Comparison of ENCODE assay signal across 8 cellular contexts in the genomic region with DNA sequence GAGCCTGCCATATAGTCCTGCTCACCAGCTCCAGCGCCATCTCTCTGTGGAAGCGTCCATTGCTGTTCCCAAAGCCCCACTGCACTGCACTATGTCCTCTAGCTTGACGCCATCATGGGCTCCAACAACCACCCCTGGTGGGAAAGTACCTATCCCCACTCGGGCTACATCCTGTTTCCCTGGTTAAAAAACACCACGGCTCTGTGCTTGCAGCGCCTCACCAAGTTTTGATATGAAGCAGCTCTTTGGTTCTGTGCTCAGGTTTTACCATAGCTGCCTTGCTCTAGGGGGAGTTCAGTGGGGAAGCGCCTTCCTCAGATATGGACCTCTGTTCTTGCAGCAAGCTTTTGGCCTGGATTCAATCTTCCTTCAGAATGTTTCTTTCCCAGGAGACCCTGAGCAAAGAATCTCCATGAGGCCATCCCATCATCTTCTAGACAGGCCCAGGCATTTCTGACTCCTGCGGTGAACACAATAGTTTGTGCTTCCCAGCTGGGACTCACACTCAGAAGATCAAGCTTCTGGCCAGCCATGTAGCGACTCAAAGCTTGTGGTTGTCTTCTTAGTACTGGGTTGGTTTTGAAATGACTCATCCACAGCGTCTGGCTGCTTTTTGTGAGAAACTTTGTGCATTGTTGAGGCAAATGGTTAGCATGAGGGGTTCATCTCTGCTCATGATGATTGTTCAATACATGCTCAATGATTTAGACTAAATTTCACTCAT. TPM values are rescaled to one million over a fixed set of nuclear protein-coding genes. Genes with fewer than 3 reads are reported as not detected.
DNase-seq lines count a peak whose midpoint lies in the region; ATAC-seq and TF ChIP-seq lines count a peak whose summit lies in the region.

No MANE protein-coding gene starts in this region.

- peak overlapping the region; percentile 66 for H3K27ac ChIP-seq in smooth muscle cell (ENCODE audit: low read depth)

- H3K4me1 ChIP-seq in smooth muscle cell (ENCODE audit: low read depth), result no peaks in the 10 kb centered on the region

- H2AFZ ChIP-seq in smooth muscle cell (ENCODE audit: low read depth), result no peak overlapping the region

- WGBS in smooth muscle cell (ENCODE audit: low lambda C conversion rate), result 79% methylated on average over 10 of the region's 10 CpGs

- H3K9me3 Mint-ChIP-seq in activated T-cell treated with anti-CD3 and anti-CD28 coated beads, Interleukin-2, amount 50 U/mL, for 4 hours, result peaks cover 6% of the 10 kb centered on the region

- no peaks in the 10 kb centered on the region for H3F3A ChIP-seq in smooth muscle cell (ENCODE audit: low read depth)

- H3K4me2 ChIP-seq in smooth muscle cell, result no peak overlapping the region

- no peaks in the 10 kb centered on the region for H3K36me3 ChIP-seq in smooth muscle cell (ENCODE audit: low read depth)

- H3K79me2 ChIP-seq in smooth muscle cell (ENCODE audit: low read depth), result no peaks in the 10 kb centered on the region

- H3K4me1 Mint-ChIP-seq in activated T-cell treated with anti-CD3 and anti-CD28 coated beads, Interleukin-2, amount 50 U/mL, for 4 hours (ENCODE audit: low read depth), result peaks cover 57% of the 10 kb centered on the region

- no peak for TF ChIP-seq CTCF in smooth muscle cell (IDR thresholded peaks at IDR 0.05; ENCODE audit: borderline replicate concordance, insufficient read depth, poor library complexity, severe bottlenecking)

- peak overlapping the region; percentile 76 for H3K4me3 Mint-ChIP-seq in activated T-cell treated with anti-CD3 and anti-CD28 coated beads, Interleukin-2, amount 50 U/mL, for 4 hours

- H3K9me3 ChIP-seq in smooth muscle cell (replicated peaks; ENCODE audit: low read depth), result no peaks in the 10 kb centered on the region

- ATAC-seq in GM19438 (IDR thresholded peaks at IDR 0.05; ENCODE audit: low read depth, unreplicated experiment), result peak; percentile 88
- ATAC-seq in HG03432 (IDR thresholded peaks at IDR 0.05; ENCODE audit: unreplicated experiment), result peak; percentile 89
- ATAC-seq in activated T-cell treated with anti-CD3 and anti-CD28 coated beads, Interleukin-2, amount 50 U/mL, for 4 hours, result peak; percentile 82 to 85
- ATAC-seq in left cardiac atrium, result no peak

- intact Hi-C loops in left cardiac atrium (cut with DNase I), result no loop called here

- H3K36me3 Mint-ChIP-seq in activated T-cell treated with anti-CD3 and anti-CD28 coated beads, Interleukin-2, amount 50 U/mL, for 4 hours (ENCODE audit: insufficient read depth), result peaks cover 4% of the 10 kb centered on the region

- peak; percentile 39 for DNase-seq in activated T-cell treated with anti-CD3 and anti-CD28 coated beads, Interleukin-2, amount 50 U/mL, for 4 hours
- DNase-seq in smooth muscle cell (lab: John Stamatoyannopoulos, UW; ENCODE audit: unreplicated experiment), result no peak
- no peak for DNase-seq in left cardiac atrium
- DNase-seq in HK-2 (ENCODE audit: unreplicated experiment), result no peak
- DNase-seq in SIG-M5 treated with dmso at 0.1 percent for 504 hours (lab: John Stamatoyannopoulos, UW; ENCODE audit: unreplicated experiment), result no peak
- no peak for DNase-seq in DMS153 treated with DMSO at 0.1 percent for 48 hours (lab: John Stamatoyannopoulos, UW; ENCODE audit: unreplicated experiment)

- H3K9ac ChIP-seq in smooth muscle cell (ENCODE audit: low read depth), result no peak overlapping the region

- no peaks in the 10 kb centered on the region for H3K27me3 Mint-ChIP-seq in activated T-cell treated with anti-CD3 and anti-CD28 coated beads, Interleukin-2, amount 50 U/mL, for 4 hours (ENCODE audit: low read depth)

- no peaks in the 10 kb centered on the region for H4K20me1 ChIP-seq in smooth muscle cell (ENCODE audit: low read depth)

- H3K4me3 ChIP-seq in smooth muscle cell, result no peak overlapping the region

- no peaks in the 10 kb centered on the region for H3K27me3 ChIP-seq in smooth muscle cell (ENCODE audit: low read depth)

RNA-seq across cellular contexts. Expression of gene DYNLRB2, which starts 39.5 kb away (rescaled TPM):
- total RNA-seq in activated T-cell treated with anti-CD3 and anti-CD28 coated beads, Interleukin-2, amount 50 U/mL, for 4 hours, result not detected
- 0.58 TPM in 1 of 2 replicates, not detected in the other for total RNA-seq in smooth muscle cell
- not detected in 2 replicates for polyA plus RNA-seq in smooth muscle cell
- total RNA-seq in left cardiac atrium, result not detected

Comparison
In these comparisons a context has a peak if more than half of its experiments do, and no peak if none do; other contexts are left out.
1. ATAC-seq: peak in GM19438 (single experiment), HG03432 (single experiment) and activated T-cell treated with anti-CD3 and anti-CD28 coated beads, Interleukin-2, amount 50 U/mL, for 4 hours (2 of 2); none in left cardiac atrium (0 of 2).